ENCODE assay signal across 11 cellular contexts in the genomic region with DNA sequence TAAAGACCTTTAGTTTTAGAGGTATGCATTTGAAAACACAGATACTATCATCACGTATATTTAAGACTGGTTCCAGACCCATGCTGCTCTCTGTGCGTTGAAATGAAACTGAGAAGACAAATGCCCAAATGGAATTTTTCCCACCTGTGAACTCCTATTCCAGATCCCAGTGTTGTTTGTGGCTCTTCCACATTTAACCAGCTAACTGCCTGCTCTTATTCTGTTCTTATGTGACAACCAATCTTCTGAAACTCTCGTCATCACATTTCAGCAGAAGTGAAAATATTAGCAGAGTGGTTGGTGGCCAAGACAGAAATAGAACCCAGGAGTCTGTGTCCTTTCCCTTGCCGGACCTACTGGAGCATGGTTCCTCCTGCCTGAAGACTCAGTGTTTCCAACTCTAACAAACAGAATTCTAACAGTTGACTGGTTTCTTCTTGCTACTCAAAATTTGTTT.
A peak's percentile ranks its signal among the peaks of the same experiment; 100 is the strongest.
DNase-seq lines count a peak whose midpoint lies in the region; ATAC-seq and TF ChIP-seq lines count a peak whose summit lies in the region.
"Had no signal": no experiment of that assay in that cellular context is flagged by ENCODE, and none has a peak within 500 bp of the region (broad histone marks: within the 10 kb centered on the region; RNA-seq: fewer than 3 reads in every experiment).

No MANE protein-coding gene starts in this region.

- H3K4me1 ChIP-seq in adrenal gland (replicated peaks in 1 of 2), result peaks cover 0 to 7% of the 10 kb centered on the region in 2 donors

- peak overlapping the region; percentile 80 for H3K4me3 Mint-ChIP-seq in memory B cell
- no peak overlapping the region for H3K4me3 Mint-ChIP-seq in effector memory CD8-positive, alpha-beta T cell
- no peak overlapping the region for H3K4me3 Mint-ChIP-seq in HFFc6

- H3K27me3 Mint-ChIP-seq in memory B cell (no peaks in the 10 kb centered on the region), HFFc6 (ENCODE audit: insufficient read depth) (no peaks in the 10 kb centered on the region; the same call in 1 of the 2 replicates)
- H3K27me3 Mint-ChIP-seq in effector memory CD8-positive, alpha-beta T cell, result no peaks in the 10 kb centered on the region

- H3K4me1 Mint-ChIP-seq in memory B cell (peaks cover 83% of the 10 kb centered on the region), HFFc6 (ENCODE audit: low read depth) (peaks cover 13% of the 10 kb centered on the region)
- peaks cover 25 to 44% of the 10 kb centered on the region in 2 donors for H3K4me1 Mint-ChIP-seq in effector memory CD8-positive, alpha-beta T cell (ENCODE audit: low read depth in 2 of 2)

- H3K27me3 ChIP-seq in adrenal gland, result no peaks in the 10 kb centered on the region
- H3K27me3 ChIP-seq: left lung, right atrium auricular region had no signal

- H3K9me3 ChIP-seq in adrenal gland (replicated peaks in 1 of 3), result no peaks in the 10 kb centered on the region
- H3K9me3 ChIP-seq: left lung, right atrium auricular region had no signal

- WGBS in adrenal gland, 4 donors, result 81 to 89% (median 86%) methylated on average over 4 of the region's 4 CpGs

- H3K36me3 ChIP-seq in adrenal gland (replicated peaks in 1 of 2), result no peaks in the 10 kb centered on the region
- H3K36me3 ChIP-seq: left lung, right atrium auricular region had no signal

- peak; percentile 40 for ATAC-seq in GM18502 (IDR thresholded peaks at IDR 0.05; ENCODE audit: poor library complexity, unreplicated experiment)
- ATAC-seq in GM21423 (IDR thresholded peaks at IDR 0.05; ENCODE audit: unreplicated experiment), result peak; percentile 48
- ATAC-seq in HG03280 (IDR thresholded peaks at IDR 0.05; ENCODE audit: unreplicated experiment), result peak; percentile 39
- peak; percentile 56 for ATAC-seq in memory B cell (ENCODE audit: low read depth)
- no peak for ATAC-seq in effector memory CD8-positive, alpha-beta T cell (replicated peaks)
- ATAC-seq: left lung had no signal

- H3K9me3 Mint-ChIP-seq in memory B cell (no peaks in the 10 kb centered on the region), HFFc6 (no peaks in the 10 kb centered on the region)
- H3K9me3 Mint-ChIP-seq in effector memory CD8-positive, alpha-beta T cell, result no peaks in the 10 kb centered on the region

- H3K27ac Mint-ChIP-seq in memory B cell, result peak overlapping the region; percentile 98
- H3K27ac Mint-ChIP-seq in effector memory CD8-positive, alpha-beta T cell, result no peak overlapping the region
- H3K27ac Mint-ChIP-seq in HFFc6, result no peak overlapping the region

- no peak for TF ChIP-seq CTCF in HFFc6 (IDR thresholded peaks at IDR 0.05)
- no peak for TF ChIP-seq CTCF in adrenal gland (IDR thresholded peaks at IDR 0.05)

- intact Hi-C loops in adrenal gland (cut with DNase I), result no loop called here

- H3K27ac ChIP-seq in adrenal gland, result no peak overlapping the region
- H3K27ac ChIP-seq: right atrium auricular region had no signal

- H3K4me3 ChIP-seq in adrenal gland, result no peak overlapping the region
- H3K4me3 ChIP-seq: left lung, right atrium auricular region had no signal

- H3K36me3 Mint-ChIP-seq in memory B cell (no peaks in the 10 kb centered on the region), HFFc6 (ENCODE audit: low read depth) (no peaks in the 10 kb centered on the region)
- peaks cover 4% of the 10 kb centered on the region for H3K36me3 Mint-ChIP-seq in effector memory CD8-positive, alpha-beta T cell (ENCODE audit: insufficient read depth)

- DNase-seq in memory B cell (ENCODE audit: low spot score in 2 of 2), result peak in 1 of 2 donors; percentile 49
- DNase-seq in NCI-H187 (lab: John Stamatoyannopoulos, UW), result no peak
- DNase-seq in effector memory CD8-positive, alpha-beta T cell, result no peak
- no peak for DNase-seq in HFFc6
- DNase-seq in adrenal gland, result no peak
- DNase-seq: DMS153, left lung had no signal

- no peak for TF ChIP-seq POLR2A in adrenal gland (IDR thresholded peaks at IDR 0.05)
